In the genomic region with DNA sequence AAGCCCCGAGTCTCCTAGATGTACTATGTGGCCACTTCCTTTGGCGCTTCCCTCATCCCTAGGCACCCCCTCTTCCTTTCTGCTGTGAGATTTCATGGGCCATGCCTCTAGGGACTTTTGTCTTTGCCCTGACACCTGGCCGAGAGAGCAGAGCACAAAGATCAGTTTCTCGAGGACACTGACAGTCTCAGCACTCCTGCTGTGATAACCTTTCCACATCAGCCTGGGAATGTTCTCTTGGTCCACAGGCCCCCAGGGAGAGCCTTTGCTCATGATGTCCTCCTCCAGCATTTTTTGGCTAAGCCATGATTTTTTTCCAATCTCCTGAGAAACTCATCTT, we compare ENCODE assay signal across 2 cellular contexts.
A peak's percentile ranks its signal among the peaks of the same experiment; 100 is the strongest.
TF ChIP-seq lines count a peak whose summit lies in the region.

No MANE protein-coding gene starts in this region.

TF ChIP-seq in HepG2, 621 proteins besides CTCF, POLR2A, EP300 and RAD21 (continued from another document and continues in another):
- TF ChIP-seq ZMYM3 (CRISPR knock-in tag; IDR thresholded peaks at IDR 0.05), result peak; percentile 47; the same call in 1 of the 2 replicates
- TF ChIP-seq HNF4A (CRISPR knock-in tag; IDR thresholded peaks at IDR 0.05), result peak; percentile 92
- no peak for TF ChIP-seq ZNF143 (CRISPR knock-in tag; IDR thresholded peaks at IDR 0.05)
- no peak for TF ChIP-seq ZSCAN30 (CRISPR knock-in tag; IDR thresholded peaks at IDR 0.05)
- TF ChIP-seq U2AF1 (optimal IDR thresholded peaks at IDR 0.05; ENCODE audit: low read depth, low read length), result no peak
- peak; percentile 40; the same call in 1 of the 2 replicates for TF ChIP-seq SPEN (CRISPR knock-in tag; IDR thresholded peaks at IDR 0.05; ENCODE audit: low read depth)
- no peak for TF ChIP-seq BCL6 (CRISPR knock-in tag; IDR thresholded peaks at IDR 0.05)
- TF ChIP-seq HOXA3 (CRISPR knock-in tag; IDR thresholded peaks at IDR 0.05), result peak; percentile 33; the same call in 1 of the 2 replicates
- no peak for TF ChIP-seq BHLHE40 (IDR thresholded peaks at IDR 0.05; ENCODE audit: low read length)
- TF ChIP-seq, protein P1, sequence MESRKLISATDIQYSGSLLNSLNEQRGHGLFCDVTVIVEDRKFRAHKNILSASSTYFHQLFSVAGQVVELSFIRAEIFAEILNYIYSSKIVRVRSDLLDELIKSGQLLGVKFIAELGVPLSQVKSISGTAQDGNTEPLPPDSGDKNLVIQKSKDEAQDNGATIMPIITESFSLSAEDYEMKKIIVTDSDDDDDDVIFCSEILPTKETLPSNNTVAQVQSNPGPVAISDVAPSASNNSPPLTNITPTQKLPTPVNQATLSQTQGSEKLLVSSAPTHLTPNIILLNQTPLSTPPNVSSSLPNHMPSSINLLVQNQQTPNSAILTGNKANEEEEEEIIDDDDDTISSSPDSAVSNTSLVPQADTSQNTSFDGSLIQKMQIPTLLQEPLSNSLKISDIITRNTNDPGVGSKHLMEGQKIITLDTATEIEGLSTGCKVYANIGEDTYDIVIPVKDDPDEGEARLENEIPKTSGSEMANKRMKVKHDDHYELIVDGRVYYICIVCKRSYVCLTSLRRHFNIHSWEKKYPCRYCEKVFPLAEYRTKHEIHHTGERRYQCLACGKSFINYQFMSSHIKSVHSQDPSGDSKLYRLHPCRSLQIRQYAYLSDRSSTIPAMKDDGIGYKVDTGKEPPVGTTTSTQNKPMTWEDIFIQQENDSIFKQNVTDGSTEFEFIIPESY (CRISPR knock-in tag; IDR thresholded peaks at IDR 0.05), result 0 out of 2 replicates have a peak, but pooled peaks have one; percentile 36
- peak; percentile 65; the same call in 1 of the 2 replicates for TF ChIP-seq ZNF292 (CRISPR knock-in tag; IDR thresholded peaks at IDR 0.05; ENCODE audit: borderline replicate concordance, low read depth)
- TF ChIP-seq ESRRA (CRISPR knock-in tag; IDR thresholded peaks at IDR 0.05; ENCODE audit: low read depth), result 0 out of 2 replicates have a peak, but pooled peaks have one; percentile 38
- TF ChIP-seq TEAD3 (CRISPR knock-in tag; optimal IDR thresholded peaks at IDR 0.05; ENCODE audit: borderline replicate concordance), result peak; percentile 30
- TF ChIP-seq MED1 (CRISPR knock-in tag; IDR thresholded peaks at IDR 0.05), result peak; percentile 40; the same call in 1 of the 2 replicates
- TF ChIP-seq, protein P2, sequence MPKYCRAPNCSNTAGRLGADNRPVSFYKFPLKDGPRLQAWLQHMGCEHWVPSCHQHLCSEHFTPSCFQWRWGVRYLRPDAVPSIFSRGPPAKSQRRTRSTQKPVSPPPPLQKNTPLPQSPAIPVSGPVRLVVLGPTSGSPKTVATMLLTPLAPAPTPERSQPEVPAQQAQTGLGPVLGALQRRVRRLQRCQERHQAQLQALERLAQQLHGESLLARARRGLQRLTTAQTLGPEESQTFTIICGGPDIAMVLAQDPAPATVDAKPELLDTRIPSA (CRISPR knock-in tag; IDR thresholded peaks at IDR 0.05; ENCODE audit: borderline replicate concordance), result no peak
- TF ChIP-seq, protein P3, sequence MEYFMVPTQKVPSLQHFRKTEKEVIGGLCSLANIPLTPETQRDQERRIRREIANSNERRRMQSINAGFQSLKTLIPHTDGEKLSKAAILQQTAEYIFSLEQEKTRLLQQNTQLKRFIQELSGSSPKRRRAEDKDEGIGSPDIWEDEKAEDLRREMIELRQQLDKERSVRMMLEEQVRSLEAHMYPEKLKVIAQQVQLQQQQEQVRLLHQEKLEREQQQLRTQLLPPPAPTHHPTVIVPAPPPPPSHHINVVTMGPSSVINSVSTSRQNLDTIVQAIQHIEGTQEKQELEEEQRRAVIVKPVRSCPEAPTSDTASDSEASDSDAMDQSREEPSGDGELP (IDR thresholded peaks at IDR 0.05; ENCODE audit: borderline replicate concordance, low read depth), result 0 out of 2 replicates have a peak, but pooled peaks have one; percentile 4
- no peak for TF ChIP-seq ZFP36L1 (CRISPR knock-in tag; IDR thresholded peaks at IDR 0.05)
- TF ChIP-seq HDAC1 (CRISPR knock-in tag; IDR thresholded peaks at IDR 0.05), result no peak
- TF ChIP-seq, protein P4, sequence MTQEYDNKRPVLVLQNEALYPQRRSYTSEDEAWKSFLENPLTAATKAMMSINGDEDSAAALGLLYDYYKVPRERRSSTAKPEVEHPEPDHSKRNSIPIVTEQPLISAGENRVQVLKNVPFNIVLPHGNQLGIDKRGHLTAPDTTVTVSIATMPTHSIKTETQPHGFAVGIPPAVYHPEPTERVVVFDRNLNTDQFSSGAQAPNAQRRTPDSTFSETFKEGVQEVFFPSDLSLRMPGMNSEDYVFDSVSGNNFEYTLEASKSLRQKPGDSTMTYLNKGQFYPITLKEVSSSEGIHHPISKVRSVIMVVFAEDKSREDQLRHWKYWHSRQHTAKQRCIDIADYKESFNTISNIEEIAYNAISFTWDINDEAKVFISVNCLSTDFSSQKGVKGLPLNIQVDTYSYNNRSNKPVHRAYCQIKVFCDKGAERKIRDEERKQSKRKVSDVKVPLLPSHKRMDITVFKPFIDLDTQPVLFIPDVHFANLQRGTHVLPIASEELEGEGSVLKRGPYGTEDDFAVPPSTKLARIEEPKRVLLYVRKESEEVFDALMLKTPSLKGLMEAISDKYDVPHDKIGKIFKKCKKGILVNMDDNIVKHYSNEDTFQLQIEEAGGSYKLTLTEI (CRISPR knock-in tag; conservative IDR thresholded peaks at IDR 0.05), result no peak
- TF ChIP-seq, protein P5, sequence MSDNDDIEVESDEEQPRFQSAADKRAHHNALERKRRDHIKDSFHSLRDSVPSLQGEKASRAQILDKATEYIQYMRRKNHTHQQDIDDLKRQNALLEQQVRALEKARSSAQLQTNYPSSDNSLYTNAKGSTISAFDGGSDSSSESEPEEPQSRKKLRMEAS (IDR thresholded peaks at IDR 0.05), result 0 out of 2 replicates have a peak, but pooled peaks have one; percentile 21
- TF ChIP-seq NR2F6 (IDR thresholded peaks at IDR 0.05), result peak; percentile 21; the same call in 1 of the 2 replicates
- no peak for TF ChIP-seq NR2F6 (CRISPR knock-in tag; IDR thresholded peaks at IDR 0.05)
- TF ChIP-seq ZNF333 (CRISPR knock-in tag; IDR thresholded peaks at IDR 0.05; ENCODE audit: borderline replicate concordance), result no peak

TF ChIP-seq in SK-N-SH treated with all-trans-retinoic acid at 6 μM for 48 hours, 23 proteins besides CTCF, POLR2A, EP300 and RAD21 (continued from another document):
- TF ChIP-seq BACH2 (CRISPR knock-in tag; IDR thresholded peaks at IDR 0.05; ENCODE audit: borderline replicate concordance) (no peak), ZFP3 (CRISPR knock-in tag; IDR thresholded peaks at IDR 0.05) (no peak), GLIS3 (CRISPR knock-in tag; IDR thresholded peaks at IDR 0.05) (no peak)
- TF ChIP-seq, protein P6, sequence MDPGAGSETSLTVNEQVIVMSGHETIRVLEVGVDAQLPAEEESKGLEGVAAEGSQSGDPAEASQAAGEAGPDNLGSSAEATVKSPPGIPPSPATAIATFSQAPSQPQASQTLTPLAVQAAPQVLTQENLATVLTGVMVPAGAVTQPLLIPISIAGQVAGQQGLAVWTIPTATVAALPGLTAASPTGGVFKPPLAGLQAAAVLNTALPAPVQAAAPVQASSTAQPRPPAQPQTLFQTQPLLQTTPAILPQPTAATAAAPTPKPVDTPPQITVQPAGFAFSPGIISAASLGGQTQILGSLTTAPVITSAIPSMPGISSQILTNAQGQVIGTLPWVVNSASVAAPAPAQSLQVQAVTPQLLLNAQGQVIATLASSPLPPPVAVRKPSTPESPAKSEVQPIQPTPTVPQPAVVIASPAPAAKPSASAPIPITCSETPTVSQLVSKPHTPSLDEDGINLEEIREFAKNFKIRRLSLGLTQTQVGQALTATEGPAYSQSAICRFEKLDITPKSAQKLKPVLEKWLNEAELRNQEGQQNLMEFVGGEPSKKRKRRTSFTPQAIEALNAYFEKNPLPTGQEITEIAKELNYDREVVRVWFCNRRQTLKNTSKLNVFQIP (CRISPR knock-in tag; IDR thresholded peaks at IDR 0.05; ENCODE audit: borderline replicate concordance, low read depth), result no peak
TF ChIP-seq in SK-N-SH treated with all-trans-retinoic acid at 6 μM for 48 hours: peak in this region for 0.
